Comparison of ENCODE assay signal across 23 cellular contexts in the genomic region with DNA sequence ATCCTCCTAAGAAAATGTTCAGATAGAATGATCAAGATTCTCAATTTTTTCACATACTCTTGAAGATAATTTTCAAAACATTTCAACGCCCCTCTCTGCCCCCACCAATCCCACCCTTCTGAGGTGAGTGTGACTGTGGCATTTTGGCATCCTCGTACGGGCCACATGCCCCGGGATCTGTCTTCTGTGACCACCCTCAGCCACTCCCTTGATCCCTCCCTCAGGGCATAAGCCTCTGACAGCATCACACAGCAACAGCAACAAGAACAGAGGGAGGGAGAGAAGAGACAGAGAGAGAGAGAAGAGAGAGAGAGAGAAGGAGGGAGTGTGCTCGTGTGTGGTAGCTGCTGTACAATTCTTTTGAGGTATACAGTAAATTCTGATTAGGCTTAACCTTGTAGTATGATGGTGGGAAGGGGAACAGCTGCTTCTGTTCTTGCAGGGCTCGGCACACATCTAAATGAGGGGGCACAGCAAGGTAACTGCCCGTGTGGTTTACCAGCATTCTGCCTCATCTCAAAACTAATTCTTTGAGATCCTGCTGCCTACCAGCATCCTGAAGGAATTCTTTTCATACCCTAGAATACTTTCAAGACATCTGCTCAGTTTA. TPM values are rescaled to one million over a fixed set of nuclear protein-coding genes. Genes with fewer than 3 reads are reported as not detected.
"Had no signal": no experiment of that assay in that cellular context is flagged by ENCODE, and none has a peak within 500 bp of the region (broad histone marks: within the 10 kb centered on the region; RNA-seq: fewer than 3 reads in every experiment).

No MANE protein-coding gene starts in this region.

- H3K36me3 Mint-ChIP-seq: activated CD4-positive, alpha-beta memory T cell treated with anti-CD3 and anti-CD28 coated beads for 36 hours; activated naive CD8-positive, alpha-beta T cell had no signal

- H3K4me1 Mint-ChIP-seq: activated CD4-positive, alpha-beta T cell treated with anti-CD3 and anti-CD28 coated beads, Interleukin-2, amount 10 ng/mL, durations not matched to agents 7 days and 5 days had no signal

- H3K27ac Mint-ChIP-seq: activated CD4-positive, alpha-beta memory T cell treated with anti-CD3 and anti-CD28 coated beads for 36 hours; activated CD4-positive, alpha-beta T cell treated with anti-CD3 and anti-CD28 coated beads, Interleukin-2, amount 10 ng/mL, durations not matched to agents 7 days and 5 days; activated naive CD4-positive, alpha-beta T cell treated with anti-CD3 and anti-CD28 coated beads for 36 hours; activated naive CD8-positive, alpha-beta T cell; T-helper 1 cell treated with Interleukin-12 subunit alpha and Interleukin-12 subunit beta and Interleukin-4 antibody, amounts not matched to agents 30 μg/mL and 1 μg/mL, for 36 hours had no signal

- DNase-seq: activated CD4-positive, alpha-beta memory T cell treated with anti-CD3 and anti-CD28 coated beads for 36 hours; activated CD4-positive, alpha-beta T cell treated with anti-CD3 and anti-CD28 coated beads, Interleukin-2, amount 10 ng/mL, durations not matched to agents 7 days and 5 days; activated CD4-positive, CD25-positive, alpha-beta regulatory T cell; activated gamma-delta T cell; activated naive CD4-positive, alpha-beta T cell treated with anti-CD3 and anti-CD28 coated beads for 36 hours; activated T-cell treated with anti-CD3 and anti-CD28 coated beads, Interleukin-2, amount 50 U/mL, for 4 hours; anterior cingulate cortex; brain microvascular endothelial cell; cerebellar nuclear complex; MM.1S; NCI-H1105 treated with DMSO at 0.1 percent for 48 hours; NCI-H1436 treated with DMSO at 0.1 percent for 48 hours; NCI-H187; NCI-H2081 treated with DMSO at 0.1 percent for 48 hours; NCI-H345; NCI-H510A; NCI-H526 treated with DMSO at 0.1 percent for 48 hours; NK-92 treated with Interleukin-12 subunit alpha and Interleukin-12 subunit beta, amount 100 ng/mL, for 24 hours; OCI-M1; Right ventricle myocardium superior; RPMI8226 had no signal

- H3K36me3 ChIP-seq: brain microvascular endothelial cell had no signal

- H3K4me3 Mint-ChIP-seq: activated CD4-positive, alpha-beta memory T cell treated with anti-CD3 and anti-CD28 coated beads for 36 hours; activated CD4-positive, alpha-beta T cell treated with anti-CD3 and anti-CD28 coated beads, Interleukin-2, amount 10 ng/mL, durations not matched to agents 7 days and 5 days; activated naive CD4-positive, alpha-beta T cell treated with anti-CD3 and anti-CD28 coated beads for 36 hours; activated naive CD8-positive, alpha-beta T cell; activated T-cell treated with anti-CD3 and anti-CD28 coated beads, Interleukin-2, amount 50 U/mL, for 4 hours; T-helper 1 cell treated with Interleukin-12 subunit alpha and Interleukin-12 subunit beta and Interleukin-4 antibody, amounts not matched to agents 30 μg/mL and 1 μg/mL, for 36 hours had no signal

- H3K9me3 Mint-ChIP-seq: activated CD4-positive, alpha-beta memory T cell treated with anti-CD3 and anti-CD28 coated beads for 36 hours; activated CD4-positive, alpha-beta T cell treated with anti-CD3 and anti-CD28 coated beads, Interleukin-2, amount 10 ng/mL, durations not matched to agents 7 days and 5 days; activated naive CD4-positive, alpha-beta T cell treated with anti-CD3 and anti-CD28 coated beads for 36 hours; activated T-cell treated with anti-CD3 and anti-CD28 coated beads, Interleukin-2, amount 50 U/mL, for 4 hours; T-helper 1 cell treated with Interleukin-12 subunit alpha and Interleukin-12 subunit beta and Interleukin-4 antibody, amounts not matched to agents 30 μg/mL and 1 μg/mL, for 36 hours had no signal

- H3K27me3 ChIP-seq: brain microvascular endothelial cell had no signal

RNA-seq across cellular contexts. Expression of gene SCUBE2, which starts 21.4 kb away (rescaled TPM):
- total RNA-seq: activated CD4-positive, alpha-beta memory T cell treated with anti-CD3 and anti-CD28 coated beads for 36 hours had no signal
